Comparison of ENCODE assay signal across 1 cellular context in genomic region chr5:141172381-141173204, GRCh38.
TF ChIP-seq lines count a peak whose summit lies in the region.

Gene PCDHB7 (plus strand): TSS chr5:141172644. CDS start chr5:141172836, 192 bp downstream.

TF ChIP-seq in K562, 482 proteins besides CTCF, POLR2A, EP300 and RAD21 (continued from another document):
- TF ChIP-seq YY1 (IDR thresholded peaks at IDR 0.05; ENCODE audit: borderline replicate concordance in 1 of 3, control insufficient read depth in 1 of 3, extremely low read depth in 1 of 3, insufficient read depth in 3 of 3, insufficient read length in 1 of 3, insufficient replicate concordance in 2 of 3, low read depth in 1 of 3, low read length in 2 of 3) (peak in 1 of 3 experiments; percentile 72), SAFB (IDR thresholded peaks at IDR 0.05; ENCODE audit: borderline replicate concordance, low read depth, low read length) (no peak), PHB (CRISPR knock-in tag; IDR thresholded peaks at IDR 0.05) (no peak), CEBPZ (IDR thresholded peaks at IDR 0.05; ENCODE audit: borderline replicate concordance, low read depth, low read length) (no peak)
